In the genomic region with DNA sequence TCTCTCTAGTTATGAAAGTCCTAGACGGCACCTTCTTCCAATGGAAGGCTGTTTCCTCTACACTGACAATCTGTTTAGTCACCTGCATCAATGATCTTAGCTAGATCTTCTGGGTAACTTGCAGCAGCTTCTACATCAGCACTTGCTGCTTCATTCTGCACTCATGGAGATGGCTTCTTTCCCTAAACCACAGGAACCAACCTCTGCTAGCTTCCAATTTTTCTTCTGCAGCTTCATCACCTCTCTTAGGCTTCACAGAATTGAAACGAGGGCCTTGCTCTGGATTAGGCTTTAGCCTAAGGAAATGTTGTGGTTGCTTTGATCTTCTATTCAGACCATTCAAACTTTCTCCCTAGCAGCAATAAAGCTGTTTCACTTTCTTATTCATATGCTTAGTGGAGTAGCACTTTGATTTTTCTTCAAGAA, we compare ENCODE assay signal across 11 cellular contexts. TPM values are rescaled to one million over a fixed set of nuclear protein-coding genes. Genes with fewer than 3 reads are reported as not detected.
DNase-seq lines count a peak whose midpoint lies in the region; ATAC-seq and TF ChIP-seq lines count a peak whose summit lies in the region.
"Had no signal": no experiment of that assay in that cellular context is flagged by ENCODE, and none has a peak within 500 bp of the region (broad histone marks: within the 10 kb centered on the region; RNA-seq: fewer than 3 reads in every experiment).

No MANE protein-coding gene starts in this region.

- peak overlapping the region; percentile 62 for H3K27ac Mint-ChIP-seq in Calu3 (ENCODE audit: unreplicated experiment)
- H3K27ac Mint-ChIP-seq in central memory CD8-positive, alpha-beta T cell (ENCODE audit: low read depth), result no peak overlapping the region
- H3K27ac Mint-ChIP-seq: nephron had no signal

- intact Hi-C loops in Calu3 (cut with micrococcal nuclease; ENCODE audit: unreplicated experiment) (loop anchor here (5.0 kb wide), 1 partner anchor 63 kb away; no protein-coding TSS in a partner anchor), ascending aorta (cut with DNase I) (no loop called here)

- no peaks in the 10 kb centered on the region for H3K9me3 Mint-ChIP-seq in Calu3 (ENCODE audit: low read depth, unreplicated experiment)
- H3K9me3 Mint-ChIP-seq in central memory CD8-positive, alpha-beta T cell, result no peaks in the 10 kb centered on the region
- H3K9me3 Mint-ChIP-seq: nephron had no signal

- no peaks in the 10 kb centered on the region for H3K27me3 ChIP-seq in ascending aorta

- H3K4me3 ChIP-seq in ascending aorta, result no peak overlapping the region

- peaks cover 19 to 91% of the 10 kb centered on the region in 2 donors for H3K36me3 ChIP-seq in ascending aorta

- H3K27me3 Mint-ChIP-seq in Calu3 (ENCODE audit: unreplicated experiment), result no peaks in the 10 kb centered on the region
- no peaks in the 10 kb centered on the region for H3K27me3 Mint-ChIP-seq in central memory CD8-positive, alpha-beta T cell

- no peak for TF ChIP-seq CTCF in Calu3 (IDR thresholded peaks at IDR 0.05; ENCODE audit: unreplicated experiment)
- no peak for TF ChIP-seq CTCF in ascending aorta (IDR thresholded peaks at IDR 0.05)

- BruUV-seq in Calu3 (replicated peaks; lab: Mats Ljungman, UMichigan), result no TSS peak

- no peaks in the 10 kb centered on the region for H3K4me1 ChIP-seq in ascending aorta

- H3K27ac ChIP-seq in ascending aorta, result no peak overlapping the region

- H3K9me3 ChIP-seq in ascending aorta, result no peaks in the 10 kb centered on the region
- H3K9me3 ChIP-seq: SK-N-SH had no signal

- peak; percentile 68 for ATAC-seq in GM19397 (IDR thresholded peaks at IDR 0.05; ENCODE audit: unreplicated experiment)
- ATAC-seq in HG03432 (IDR thresholded peaks at IDR 0.05; ENCODE audit: unreplicated experiment), result peak; percentile 73
- peak; percentile 24 for ATAC-seq in central memory CD8-positive, alpha-beta T cell (replicated peaks; ENCODE audit: extremely low read depth, poor library complexity, severe bottlenecking)

- CTCF ChIA-PET in Calu3 (lab: Charles Lee), result no interaction called here

- DNase-seq in Calu3, result no peak
- no peak for DNase-seq in central memory CD8-positive, alpha-beta T cell (ENCODE audit: low spot score in 2 of 2)
- DNase-seq in DMS53 treated with DMSO at 0.1 percent for 48 hours (lab: John Stamatoyannopoulos, UW; ENCODE audit: unreplicated experiment), result no peak
- DNase-seq in ascending aorta (ENCODE audit: low spot score in 2 of 2), result no peak
- DNase-seq in NCI-H1105 (lab: John Stamatoyannopoulos, UW), result no peak
- DNase-seq in NCI-H2196 treated with DMSO at 0.1 percent for 48 hours (lab: John Stamatoyannopoulos, UW; ENCODE audit: unreplicated experiment), result no peak
- DNase-seq: activated CD8-positive, alpha-beta memory T cell treated with anti-CD3 and anti-CD28 coated beads, Interleukin-2, amount 50 U/mL, for 48 hours; SK-N-SH had no signal

- peaks cover 25% of the 10 kb centered on the region for H3K4me1 Mint-ChIP-seq in Calu3 (ENCODE audit: low read depth, unreplicated experiment)
- H3K4me1 Mint-ChIP-seq in central memory CD8-positive, alpha-beta T cell, result peaks cover 9% of the 10 kb centered on the region
- H3K4me1 Mint-ChIP-seq: nephron had no signal

- H3K36me3 Mint-ChIP-seq in Calu3 (ENCODE audit: insufficient read depth, unreplicated experiment), result peaks cover 95% of the 10 kb centered on the region
- peaks cover 28% of the 10 kb centered on the region for H3K36me3 Mint-ChIP-seq in central memory CD8-positive, alpha-beta T cell (ENCODE audit: insufficient read depth)

- H3K4me3 Mint-ChIP-seq in Calu3 (ENCODE audit: low read depth, unreplicated experiment), result no peak overlapping the region
- H3K4me3 Mint-ChIP-seq in central memory CD8-positive, alpha-beta T cell, result no peak overlapping the region
- H3K4me3 Mint-ChIP-seq: nephron had no signal

RNA-seq across cellular contexts. Expression of gene NAMPT, which starts 24.6 kb away (rescaled TPM):
- total RNA-seq in Calu3 (2022), result 343 and 364 TPM in 2 replicates
- 128 TPM for total RNA-seq in ascending aorta
